27 cellular contexts compared by ENCODE assay signal in the genomic region with DNA sequence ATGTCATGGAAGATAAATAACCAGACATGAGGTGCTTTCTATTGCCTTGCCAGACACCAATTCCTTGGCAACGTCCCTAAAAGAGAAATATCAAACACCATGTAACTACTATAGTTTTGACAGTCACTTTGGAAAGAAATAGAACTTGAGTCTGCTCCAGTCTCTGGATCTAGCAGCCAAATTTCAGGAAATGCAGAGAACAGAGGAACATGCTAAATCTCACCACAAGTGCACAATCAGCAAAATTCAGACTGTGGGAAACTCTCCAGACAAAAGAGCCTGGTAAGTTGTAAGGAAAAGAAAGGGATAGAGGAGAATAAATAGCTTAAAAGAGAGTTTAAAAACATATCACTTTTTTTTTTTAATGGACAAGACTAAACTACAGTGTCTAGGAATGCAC.
"Had no signal": no experiment of that assay in that cellular context is flagged by ENCODE, and none has a peak within 500 bp of the region (broad histone marks: within the 10 kb centered on the region; RNA-seq: fewer than 3 reads in every experiment).

No MANE protein-coding gene starts in this region.

- H3K9me3 ChIP-seq: ovary, prostate gland, suprapubic skin had no signal

- H3K4me3 ChIP-seq: left lung, lower lobe of right lung, ovary, prostate gland, sigmoid colon, spleen, suprapubic skin, thoracic aorta, tibial artery, upper lobe of right lung had no signal

- ATAC-seq: left colon; left lung; lower lobe of right lung; natural killer cell; right cardiac atrium; stimulated activated effector memory CD8-positive, alpha-beta T cell treated with anti-CD3 and anti-CD28 coated beads, Interleukin-12 subunit alpha, Interleukin-12 subunit beta, amount 100 ng/mL, for 72 hours; upper lobe of right lung had no signal

- H3K4me3 Mint-ChIP-seq: immature natural killer cell; naive B cell; natural killer cell; nephron progenitor cell; stimulated activated effector memory CD8-positive, alpha-beta T cell treated with anti-CD3 and anti-CD28 coated beads, Interleukin-12 subunit alpha, Interleukin-12 subunit beta, amount 100 ng/mL, for 72 hours; stimulated activated naive CD8-positive, alpha-beta T cell treated with anti-CD3 and anti-CD28 coated beads, Interleukin-15, Interleukin-2, amounts not matched to agents 100 ng/mL and 50 ng/mL, for 24 hours had no signal

- DNase-seq: hippocampal formation; immature natural killer cell; kidney; left colon; left lung; lower lobe of right lung; mammary epithelial cell; mesenchymal stem cell; naive B cell; natural killer cell; nephron progenitor cell; ovary; retina; right cardiac atrium; sigmoid colon; small intestine; spleen; stimulated activated CD4-positive, alpha-beta T cell treated with anti-CD3 and anti-CD28 coated beads, Interleukin-4, amount 100 ng/mL, for 24 hours; stimulated activated naive CD4-positive, alpha-beta T cell; tibial artery; trophoblast cell; upper lobe of right lung had no signal

- H3K36me3 Mint-ChIP-seq: natural killer cell; stimulated activated effector memory CD8-positive, alpha-beta T cell treated with anti-CD3 and anti-CD28 coated beads, Interleukin-12 subunit alpha, Interleukin-12 subunit beta, amount 100 ng/mL, for 72 hours had no signal

- H3K4me1 ChIP-seq: lower lobe of right lung, prostate gland, sigmoid colon, spleen, suprapubic skin, tibial artery, upper lobe of right lung had no signal

- H3K4me1 Mint-ChIP-seq: immature natural killer cell; naive B cell; natural killer cell; stimulated activated effector memory CD8-positive, alpha-beta T cell treated with anti-CD3 and anti-CD28 coated beads, Interleukin-12 subunit alpha, Interleukin-12 subunit beta, amount 100 ng/mL, for 72 hours had no signal

- H3K27ac ChIP-seq: left lung, lower lobe of right lung, ovary, prostate gland, sigmoid colon, spleen, suprapubic skin, thoracic aorta, tibial artery, upper lobe of right lung had no signal

- H3K27ac Mint-ChIP-seq: immature natural killer cell; natural killer cell; nephron progenitor cell; stimulated activated effector memory CD8-positive, alpha-beta T cell treated with anti-CD3 and anti-CD28 coated beads, Interleukin-12 subunit alpha, Interleukin-12 subunit beta, amount 100 ng/mL, for 72 hours; stimulated activated naive CD8-positive, alpha-beta T cell treated with anti-CD3 and anti-CD28 coated beads, Interleukin-15, Interleukin-2, amounts not matched to agents 100 ng/mL and 50 ng/mL, for 24 hours had no signal

- H3K36me3 ChIP-seq: left lung, lower lobe of right lung, ovary, prostate gland, sigmoid colon, spleen, suprapubic skin, thoracic aorta, tibial artery, upper lobe of right lung had no signal

- H3K27me3 ChIP-seq: left lung, ovary, sigmoid colon, upper lobe of right lung had no signal
